Comparison of ENCODE assay signal across 1 cellular context in the genomic region with DNA sequence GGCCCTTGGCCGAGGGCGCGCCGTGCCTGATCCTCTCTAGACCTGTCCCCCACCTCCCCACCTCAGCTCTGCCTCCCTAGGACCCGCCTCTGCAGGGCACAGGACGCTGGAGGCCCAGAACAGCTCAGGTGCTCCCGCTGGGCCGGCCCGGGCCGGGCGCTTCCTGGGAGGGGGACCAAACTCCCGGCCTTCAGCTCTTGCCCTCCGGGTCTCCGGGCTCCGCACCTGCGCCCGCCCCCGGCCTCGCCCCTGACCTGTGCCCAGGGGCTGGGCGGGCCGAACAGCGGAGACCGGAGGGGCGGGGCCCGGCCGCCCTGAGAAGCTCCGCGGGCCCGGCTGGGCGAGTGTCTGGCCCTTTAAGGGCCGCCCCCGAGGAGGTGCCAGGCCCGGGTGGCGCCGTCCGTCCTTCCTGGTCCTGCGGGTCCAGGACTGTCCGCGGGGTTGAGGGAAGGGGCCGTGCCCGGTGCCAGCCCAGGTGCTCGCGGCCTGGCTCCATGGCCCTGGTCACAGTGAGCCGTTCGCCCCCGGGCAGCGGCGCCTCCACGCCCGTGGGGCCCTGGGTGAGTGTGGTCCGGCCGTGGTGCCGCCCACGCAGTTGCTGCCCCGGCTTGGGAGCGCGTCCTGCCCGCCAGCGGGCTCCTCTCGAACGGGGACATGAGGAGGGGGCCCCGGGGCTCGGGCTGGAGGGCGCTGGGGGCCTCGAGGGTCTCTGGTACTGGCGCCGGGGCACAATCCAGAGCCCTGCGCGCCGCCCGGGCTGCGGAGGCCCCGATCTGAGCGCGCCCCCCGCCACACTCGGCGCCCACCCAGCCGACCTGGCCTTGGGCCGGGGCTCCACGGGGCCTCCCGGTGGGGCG.
TF ChIP-seq lines count a peak whose summit lies in the region.

Gene SSH3, plus strand, starts transcription at position 399 of the 857 bp plus-strand sequence. Its CDS starts 96 bp downstream, at position 495.

TF ChIP-seq in IMR-90, 13 proteins besides CTCF, POLR2A, EP300 and RAD21:
- TF ChIP-seq MAFK (IDR thresholded peaks at IDR 0.05; ENCODE audit: low read depth, low read length) (no peak), MAZ (IDR thresholded peaks at IDR 0.05; ENCODE audit: borderline replicate concordance, low read depth, low read length) (peak; percentile 68; the same call in 1 of the 2 replicates), RCOR1 (IDR thresholded peaks at IDR 0.05; ENCODE audit: insufficient replicate concordance, low read length) (no peak)
- TF ChIP-seq, protein P1, sequence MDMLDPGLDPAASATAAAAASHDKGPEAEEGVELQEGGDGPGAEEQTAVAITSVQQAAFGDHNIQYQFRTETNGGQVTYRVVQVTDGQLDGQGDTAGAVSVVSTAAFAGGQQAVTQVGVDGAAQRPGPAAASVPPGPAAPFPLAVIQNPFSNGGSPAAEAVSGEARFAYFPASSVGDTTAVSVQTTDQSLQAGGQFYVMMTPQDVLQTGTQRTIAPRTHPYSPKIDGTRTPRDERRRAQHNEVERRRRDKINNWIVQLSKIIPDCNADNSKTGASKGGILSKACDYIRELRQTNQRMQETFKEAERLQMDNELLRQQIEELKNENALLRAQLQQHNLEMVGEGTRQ (IDR thresholded peaks at IDR 0.05; ENCODE audit: low read depth, low read length), result 0 out of 2 replicates have a peak, but pooled peaks have one; percentile 14
- TF ChIP-seq, protein P2, sequence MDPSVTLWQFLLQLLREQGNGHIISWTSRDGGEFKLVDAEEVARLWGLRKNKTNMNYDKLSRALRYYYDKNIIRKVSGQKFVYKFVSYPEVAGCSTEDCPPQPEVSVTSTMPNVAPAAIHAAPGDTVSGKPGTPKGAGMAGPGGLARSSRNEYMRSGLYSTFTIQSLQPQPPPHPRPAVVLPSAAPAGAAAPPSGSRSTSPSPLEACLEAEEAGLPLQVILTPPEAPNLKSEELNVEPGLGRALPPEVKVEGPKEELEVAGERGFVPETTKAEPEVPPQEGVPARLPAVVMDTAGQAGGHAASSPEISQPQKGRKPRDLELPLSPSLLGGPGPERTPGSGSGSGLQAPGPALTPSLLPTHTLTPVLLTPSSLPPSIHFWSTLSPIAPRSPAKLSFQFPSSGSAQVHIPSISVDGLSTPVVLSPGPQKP (IDR thresholded peaks at IDR 0.05; ENCODE audit: borderline replicate concordance, low read depth, low read length), result no peak
